8 cellular contexts compared by ENCODE assay signal in genomic region chr15:82709421-82710207, GRCh38. TPM values are rescaled to one million over a fixed set of nuclear protein-coding genes. Genes with fewer than 3 reads are reported as not detected.
DNase-seq lines count a peak whose midpoint lies in the region; ATAC-seq, FAIRE-seq and TF ChIP-seq lines count a peak whose summit lies in the region.

TSS of gene AP3B2 (minus strand) at chr15:82709875. CDS start at chr15:82709706, 169 bp downstream.

- ATAC-seq in HG02678 (IDR thresholded peaks at IDR 0.05; ENCODE audit: unreplicated experiment), result peak; percentile 88
- ATAC-seq in T-helper 17 cell, result peak; percentile 94
- peak; percentile 96 to 98 for ATAC-seq in right cardiac atrium

- no peak for FAIRE-seq in urothelium cell line (lab: Jason Lieb, UNC)

- H3K4me3 Mint-ChIP-seq in T-helper 17 cell, result peak within 1 kb of the TSS; percentile 64

- peaks cover 2% of the 10 kb centered on the region for H3K4me1 Mint-ChIP-seq in T-helper 17 cell

- H3K9ac ChIP-seq in rectal smooth muscle tissue (ENCODE audit: low read length), result no peak within 1 kb of the TSS

- no peak within 1 kb of the TSS for H3K27ac Mint-ChIP-seq in T-helper 17 cell

- H3K36me3 ChIP-seq in rectal smooth muscle tissue (ENCODE audit: control insufficient read depth, insufficient read depth, low read length), result no peaks in the 10 kb centered on the region

- peaks cover 24% of the 10 kb centered on the region for H3K27me3 Mint-ChIP-seq in T-helper 17 cell

- DNase-seq in GM10248 (ENCODE audit: extremely low spot score), result peak; percentile 89
- peak; percentile 83 to 96 (median 94) for DNase-seq in NCI-H1417 (lab: John Stamatoyannopoulos, UW)
- DNase-seq in T-helper 17 cell, result peak; percentile 54 to 57 (median 56)
- DNase-seq in amygdala (lab: John Stamatoyannopoulos, UW), result peak in 47 of 56 donors; percentile 6 to 73 (median 52)
- peak; percentile 75 to 91 (median 85) for DNase-seq in right cardiac atrium
- DNase-seq in urothelium cell line (ENCODE audit: low spot score), result peak; percentile 89

- intact Hi-C loops in right cardiac atrium (cut with DNase I), result loop anchor here in 1 of 4 donors (10.0 kb wide), 1 partner anchor 165 kb away; the partner anchor contains the start of gene RPS17

- peak within 1 kb of the TSS; percentile 62 for H3K4me3 ChIP-seq in right cardiac atrium (ENCODE audit: low read length)
- peak within 1 kb of the TSS; percentile 73 for H3K4me3 ChIP-seq in rectal smooth muscle tissue (ENCODE audit: low read length)

- CTCF ChIA-PET in GM10248 (lab: Yijun Ruan, JAX), result no interaction called here

- H3K4me1 ChIP-seq in right cardiac atrium (ENCODE audit: control insufficient read depth, insufficient read depth, low read length) (peaks cover 4% of the 10 kb centered on the region), rectal smooth muscle tissue (ENCODE audit: control insufficient read depth, insufficient read depth, low read length) (no peaks in the 10 kb centered on the region)

- under 1% methylated on average over 95 of the region's 95 CpGs for WGBS in right cardiac atrium

- H3K27ac ChIP-seq in right cardiac atrium (ENCODE audit: low read length) (no peak within 1 kb of the TSS), rectal smooth muscle tissue (ENCODE audit: low read depth, low read length) (no peak within 1 kb of the TSS)

- POLR2A ChIA-PET in GM10248 (lab: Yijun Ruan, JAX), result no interaction called here

- H3K27me3 ChIP-seq in right cardiac atrium (ENCODE audit: control insufficient read depth, insufficient read depth) (no peaks in the 10 kb centered on the region), rectal smooth muscle tissue (ENCODE audit: control insufficient read depth, insufficient read depth, low read length) (no peaks in the 10 kb centered on the region)

- H3K36me3 Mint-ChIP-seq in T-helper 17 cell (ENCODE audit: low read depth), result peaks cover 2% of the 10 kb centered on the region

- TF ChIP-seq CTCF in GM10248 (IDR thresholded peaks at IDR 0.05; ENCODE audit: control extremely low read depth, extremely low read depth, low read depth, missing control alignments), result no peak

- H3K9me3 ChIP-seq in T-helper 17 cell (ENCODE audit: control insufficient read depth, low read length, poor library complexity, severe bottlenecking), result no peaks in the 10 kb centered on the region
- no peaks in the 10 kb centered on the region for H3K9me3 ChIP-seq in right cardiac atrium (ENCODE audit: control insufficient read depth, low read length)

RNA-seq across cellular contexts. Expression of gene AP3B2, which starts in this region (rescaled TPM):
- total RNA-seq in T-helper 17 cell (under 1 TPM; 0.10 TPM), right cardiac atrium (1 to 10 TPM in 1 of 4 donors, under 1 TPM in 3; 0.20 to 2.0 (median 0.59) TPM)
- polyA plus RNA-seq in right cardiac atrium, result 0.34 TPM

Comparison
In these comparisons a context has a peak if more than half of its experiments do, and no peak if none do; other contexts are left out.
1. Peak in DNase-seq and ATAC-seq in T-helper 17 cell; RNA of the gene not detected or under 1 TPM.